15 cellular contexts compared by ENCODE assay signal in genomic region chr20:23875606-23876237, GRCh38. TPM values are rescaled to one million over a fixed set of nuclear protein-coding genes. Genes with fewer than 3 reads are reported as not detected.
DNase-seq lines count a peak whose midpoint lies in the region; ATAC-seq and TF ChIP-seq lines count a peak whose summit lies in the region.
"Had no signal": no experiment of that assay in that cellular context is flagged by ENCODE, and none has a peak within 500 bp of the region (broad histone marks: within the 10 kb centered on the region; RNA-seq: fewer than 3 reads in every experiment).

No MANE protein-coding gene starts in this region.

- no peaks in the 10 kb centered on the region for H3K36me3 Mint-ChIP-seq in glutamatergic neuron (ENCODE audit: unreplicated experiment)
- H3K36me3 Mint-ChIP-seq in activated naive CD4-positive, alpha-beta T cell treated with anti-CD3 and anti-CD28 coated beads, Interleukin-2, amount 10 ng/mL, durations not matched to agents 7 days and 5 days, result no peaks in the 10 kb centered on the region

- CTCF ChIA-PET in activated naive CD4-positive, alpha-beta T cell treated with anti-CD3 and anti-CD28 coated beads, Interleukin-2, amount 10 ng/mL, durations not matched to agents 7 days and 5 days (lab: Charles Lee), result no interaction called here

- 0 out of 22 replicates have a peak overlapping the region, but pooled peaks of 1 of the 11 experiments have one; percentile 24 for H3K9ac ChIP-seq in BLaER1 treated with 17β-estradiol and CSF1 and Interleukin-3, amounts not matched to agents 10 nM and 100 nM
- H3K9ac ChIP-seq: KMS-11 had no signal

- H3K27me3 ChIP-seq in BLaER1 treated with 17β-estradiol and CSF1 and Interleukin-3, amounts not matched to agents 10 nM and 100 nM, result no peaks in the 10 kb centered on the region
- no peaks in the 10 kb centered on the region for H3K27me3 ChIP-seq in sigmoid colon

- peaks cover 28% of the 10 kb centered on the region for H3K4me1 Mint-ChIP-seq in glutamatergic neuron (ENCODE audit: low read depth, unreplicated experiment)
- H3K4me1 Mint-ChIP-seq in activated naive CD4-positive, alpha-beta T cell treated with anti-CD3 and anti-CD28 coated beads, Interleukin-2, amount 10 ng/mL, durations not matched to agents 7 days and 5 days, result no peaks in the 10 kb centered on the region

- peak; percentile 25 for DNase-seq in NB4 (ENCODE audit: low read depth)
- no peak for DNase-seq in glutamatergic neuron
- DNase-seq in sigmoid colon, result no peak
- DNase-seq in NCI-H1105 treated with DMSO at 0.1 percent for 48 hours (lab: John Stamatoyannopoulos, UW), result no peak
- no peak for DNase-seq in activated naive CD4-positive, alpha-beta T cell treated with anti-CD3 and anti-CD28 coated beads, Interleukin-2, amount 10 ng/mL, durations not matched to agents 7 days and 5 days
- DNase-seq: 8988T; C1 segment of cervical spinal cord; CD4-positive, alpha-beta T cell; DMS79 treated with DMSO at 0.1 percent for 48 hours; GDM1 had no signal

- no peaks in the 10 kb centered on the region for H3K9me3 ChIP-seq in BLaER1 treated with 17β-estradiol and CSF1 and Interleukin-3, amounts not matched to agents 10 nM and 100 nM (replicated peaks in 1 of 11)
- no peaks in the 10 kb centered on the region for H3K9me3 ChIP-seq in sigmoid colon

- peak overlapping the region; percentile 52 for H3K4me3 Mint-ChIP-seq in glutamatergic neuron (ENCODE audit: unreplicated experiment)
- H3K4me3 Mint-ChIP-seq in activated naive CD4-positive, alpha-beta T cell treated with anti-CD3 and anti-CD28 coated beads, Interleukin-2, amount 10 ng/mL, durations not matched to agents 7 days and 5 days, result no peak overlapping the region
- H3K4me3 Mint-ChIP-seq: CD4-positive, alpha-beta T cell had no signal

- H3K4me3 ChIP-seq in BLaER1 treated with 17β-estradiol and CSF1 and Interleukin-3, amounts not matched to agents 10 nM and 100 nM, result no peak overlapping the region
- no peak overlapping the region for H3K4me3 ChIP-seq in NB4 (ENCODE audit: low read depth, low read length)
- H3K4me3 ChIP-seq in sigmoid colon, result no peak overlapping the region

- H3K27ac Mint-ChIP-seq in glutamatergic neuron (ENCODE audit: unreplicated experiment), result peak overlapping the region; percentile 62
- no peak overlapping the region for H3K27ac Mint-ChIP-seq in activated naive CD4-positive, alpha-beta T cell treated with anti-CD3 and anti-CD28 coated beads, Interleukin-2, amount 10 ng/mL, durations not matched to agents 7 days and 5 days

- H4K20me1 ChIP-seq in BLaER1 treated with 17β-estradiol and CSF1 and Interleukin-3, amounts not matched to agents 10 nM and 100 nM, result no peaks in the 10 kb centered on the region

- peaks cover 8 to 42% (median 29%) of the 10 kb centered on the region in 10 experiments; a peak in 19 of 20 replicates for H3K4me1 ChIP-seq in BLaER1 treated with 17β-estradiol and CSF1 and Interleukin-3, amounts not matched to agents 10 nM and 100 nM
- H3K4me1 ChIP-seq in sigmoid colon, result peaks cover 0 to 54% (median 35%) of the 10 kb centered on the region in 4 donors

- TF ChIP-seq CTCF in NB4 (IDR thresholded peaks at IDR 0.05; ENCODE audit: low read depth, low read length), result no peak
- no peak for TF ChIP-seq CTCF in glutamatergic neuron (IDR thresholded peaks at IDR 0.05; ENCODE audit: partially characterized antibody, unreplicated experiment)
- no peak for TF ChIP-seq CTCF in sigmoid colon (IDR thresholded peaks at IDR 0.05)

- peaks cover 5% of the 10 kb centered on the region for H3K27me3 Mint-ChIP-seq in glutamatergic neuron (ENCODE audit: unreplicated experiment)
- H3K27me3 Mint-ChIP-seq in activated naive CD4-positive, alpha-beta T cell treated with anti-CD3 and anti-CD28 coated beads, Interleukin-2, amount 10 ng/mL, durations not matched to agents 7 days and 5 days, result peaks cover 10% of the 10 kb centered on the region
- H3K27me3 Mint-ChIP-seq: CD4-positive, alpha-beta T cell had no signal

- H3K9me3 Mint-ChIP-seq in glutamatergic neuron (ENCODE audit: unreplicated experiment), result peaks cover 14% of the 10 kb centered on the region
- H3K9me3 Mint-ChIP-seq in activated naive CD4-positive, alpha-beta T cell treated with anti-CD3 and anti-CD28 coated beads, Interleukin-2, amount 10 ng/mL, durations not matched to agents 7 days and 5 days, result no peaks in the 10 kb centered on the region
- H3K9me3 Mint-ChIP-seq: CD4-positive, alpha-beta T cell had no signal

- no peak for TF ChIP-seq EP300 in sigmoid colon (IDR thresholded peaks at IDR 0.05)

- intact Hi-C loops in sigmoid colon (cut with DNase I), result no loop called here

- H3K27ac ChIP-seq in BLaER1 treated with 17β-estradiol and CSF1 and Interleukin-3, amounts not matched to agents 10 nM and 100 nM, result peak overlapping the region in 4 of 11 experiments; percentile 17 to 39 (median 30); a peak in 4 of 22 replicates
- H3K27ac ChIP-seq in sigmoid colon, result peak overlapping the region; percentile 41 to 79 (median 66)
- H3K27ac ChIP-seq: KMS-11 had no signal

- WGBS in sigmoid colon, 2 donors, result 66 to 78% methylated on average over 6 of the region's 6 CpGs

- TF ChIP-seq POLR2A in NB4 (IDR thresholded peaks at IDR 0.05; ENCODE audit: extremely low read depth, insufficient read length) (no peak), sigmoid colon (IDR thresholded peaks at IDR 0.05) (no peak)

- no peak for ATAC-seq in HG03039 (IDR thresholded peaks at IDR 0.05; ENCODE audit: unreplicated experiment)
- ATAC-seq: HCT116, HepG2 had no signal

- H3K4me2 ChIP-seq in BLaER1 treated with 17β-estradiol and CSF1 and Interleukin-3, amounts not matched to agents 10 nM and 100 nM, result peak overlapping the region in 8 of 11 experiments; percentile 71 to 88 (median 78); a peak in 13 of 22 replicates
- H3K4me2 ChIP-seq: KMS-11 had no signal

- H3K36me3 ChIP-seq in BLaER1 treated with 17β-estradiol and CSF1 and Interleukin-3, amounts not matched to agents 10 nM and 100 nM, result no peaks in the 10 kb centered on the region
- no peaks in the 10 kb centered on the region for H3K36me3 ChIP-seq in sigmoid colon

RNA-seq across cellular contexts. Expression of gene CST5, which starts 3.8 kb away (rescaled TPM):
- total RNA-seq in glutamatergic neuron (ENCODE audit: unreplicated experiment), result not detected
- not detected for total RNA-seq in sigmoid colon
- not detected for polyA plus RNA-seq in sigmoid colon
- total RNA-seq: CD4-positive, alpha-beta T cell; HepG2 had no signal

RNA-seq across cellular contexts. Expression of gene CST2, which starts 49.2 kb away (rescaled TPM):
- not detected for total RNA-seq in glutamatergic neuron (ENCODE audit: unreplicated experiment)
- not detected for total RNA-seq in sigmoid colon
- under 1 TPM in 1 of 3 donors, not detected in 2; 0.28 TPM for polyA plus RNA-seq in sigmoid colon
- total RNA-seq: CD4-positive, alpha-beta T cell; HepG2 had no signal
- polyA plus RNA-seq: HepG2 had no signal
